1 cellular context compared by ENCODE assay signal in genomic region chr19:6453951-6454565, GRCh38.
TF ChIP-seq lines count a peak whose summit lies in the region.

No MANE protein-coding gene starts in this region.

TF ChIP-seq in K562, 482 proteins besides CTCF, POLR2A, EP300 and RAD21:
- TF ChIP-seq TCFL5 (CRISPR knock-in tag; conservative IDR thresholded peaks at IDR 0.05) (no peak), KHSRP (IDR thresholded peaks at IDR 0.05) (no peak), ILK (tag; IDR thresholded peaks at IDR 0.05; ENCODE audit: borderline replicate concordance, low read depth) (no peak), CEBPZ (IDR thresholded peaks at IDR 0.05; ENCODE audit: borderline replicate concordance, low read depth, low read length) (no peak), ZNF41 (CRISPR knock-in tag; conservative IDR thresholded peaks at IDR 0.05) (no peak), CBX3 (IDR thresholded peaks at IDR 0.05; ENCODE audit: borderline replicate concordance in 1 of 2, low read length in 2 of 2) (peak in 1 of 2 experiments; percentile 93; a peak in 2 of 3 replicates), POLR2G (IDR thresholded peaks at IDR 0.05; ENCODE audit: low read depth, low read length) (0 out of 2 replicates have a peak, but pooled peaks have one; percentile 20), MEF2D (tag; conservative IDR thresholded peaks at IDR 0.05; ENCODE audit: low read depth) (no peak), THAP12 (CRISPR knock-in tag; IDR thresholded peaks at IDR 0.05) (no peak), GTF2E2 (tag; IDR thresholded peaks at IDR 0.05) (no peak), DMBX1 (CRISPR knock-in tag; IDR thresholded peaks at IDR 0.05; ENCODE audit: borderline replicate concordance) (no peak), FOXP4 (CRISPR knock-in tag; IDR thresholded peaks at IDR 0.05; ENCODE audit: borderline replicate concordance) (no peak), PCBP2 (IDR thresholded peaks at IDR 0.05; ENCODE audit: low read depth, low read length, poor library complexity, severe bottlenecking) (no peak), GABPB1 (CRISPR knock-in tag; IDR thresholded peaks at IDR 0.05) (no peak), CHAMP1 (IDR thresholded peaks at IDR 0.05) (no peak), ZNF280A (IDR thresholded peaks at IDR 0.05; ENCODE audit: low read depth, partially characterized antibody) (peak; percentile 90), POLR2AphosphoS2 (IDR thresholded peaks at IDR 0.05; ENCODE audit: low read length) (no peak), TAF1 (IDR thresholded peaks at IDR 0.05; ENCODE audit: control insufficient read depth, extremely low read depth, insufficient read depth, low read length, severe bottlenecking) (no peak), CTCFL (IDR thresholded peaks at IDR 0.05; ENCODE audit: borderline replicate concordance, insufficient read depth, low read depth, low read length, poor library complexity, severe bottlenecking) (no peak), RBFOX2 (IDR thresholded peaks at IDR 0.05; ENCODE audit: low read depth, low read length) (peak; percentile 32; the same call in 1 of the 2 replicates), NR3C1 (CRISPR knock-in tag; IDR thresholded peaks at IDR 0.05) (no peak), JUND (IDR thresholded peaks at IDR 0.05; ENCODE audit: borderline replicate concordance, low read depth, low read length) (no peak), JUND (tag; IDR thresholded peaks at IDR 0.05; ENCODE audit: borderline replicate concordance, low read depth, low read length) (no peak), PRPF4 (IDR thresholded peaks at IDR 0.05; ENCODE audit: insufficient read depth, low read depth, low read length, poor library complexity, severe bottlenecking) (no peak), ARID1B (IDR thresholded peaks at IDR 0.05) (no peak), ZNF146 (CRISPR knock-in tag; IDR thresholded peaks at IDR 0.05; ENCODE audit: unreplicated experiment) (no peak), CBX5 (IDR thresholded peaks at IDR 0.05; ENCODE audit: borderline replicate concordance, low read depth) (peak; percentile 82), RUNX1 (IDR thresholded peaks at IDR 0.05; ENCODE audit: low read depth) (no peak), ZNF347 (CRISPR knock-in tag; IDR thresholded peaks at IDR 0.05; ENCODE audit: low read depth) (no peak), SREBF2 (CRISPR knock-in tag; IDR thresholded peaks at IDR 0.05) (no peak), ZNF324 (CRISPR knock-in tag; IDR thresholded peaks at IDR 0.05) (peak; percentile 100), TRIM28 (IDR thresholded peaks at IDR 0.05) (peak; percentile 92), FOXP1 (CRISPR knock-in tag; IDR thresholded peaks at IDR 0.05) (no peak), CBFB (CRISPR knock-in tag; IDR thresholded peaks at IDR 0.05) (no peak)
- TF ChIP-seq, protein P1, sequence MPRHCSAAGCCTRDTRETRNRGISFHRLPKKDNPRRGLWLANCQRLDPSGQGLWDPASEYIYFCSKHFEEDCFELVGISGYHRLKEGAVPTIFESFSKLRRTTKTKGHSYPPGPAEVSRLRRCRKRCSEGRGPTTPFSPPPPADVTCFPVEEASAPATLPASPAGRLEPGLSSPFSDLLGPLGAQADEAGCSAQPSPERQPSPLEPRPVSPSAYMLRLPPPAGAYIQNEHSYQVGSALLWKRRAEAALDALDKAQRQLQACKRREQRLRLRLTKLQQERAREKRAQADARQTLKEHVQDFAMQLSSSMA (CRISPR knock-in tag; IDR thresholded peaks at IDR 0.05) = no peak
- TF ChIP-seq, protein P2, sequence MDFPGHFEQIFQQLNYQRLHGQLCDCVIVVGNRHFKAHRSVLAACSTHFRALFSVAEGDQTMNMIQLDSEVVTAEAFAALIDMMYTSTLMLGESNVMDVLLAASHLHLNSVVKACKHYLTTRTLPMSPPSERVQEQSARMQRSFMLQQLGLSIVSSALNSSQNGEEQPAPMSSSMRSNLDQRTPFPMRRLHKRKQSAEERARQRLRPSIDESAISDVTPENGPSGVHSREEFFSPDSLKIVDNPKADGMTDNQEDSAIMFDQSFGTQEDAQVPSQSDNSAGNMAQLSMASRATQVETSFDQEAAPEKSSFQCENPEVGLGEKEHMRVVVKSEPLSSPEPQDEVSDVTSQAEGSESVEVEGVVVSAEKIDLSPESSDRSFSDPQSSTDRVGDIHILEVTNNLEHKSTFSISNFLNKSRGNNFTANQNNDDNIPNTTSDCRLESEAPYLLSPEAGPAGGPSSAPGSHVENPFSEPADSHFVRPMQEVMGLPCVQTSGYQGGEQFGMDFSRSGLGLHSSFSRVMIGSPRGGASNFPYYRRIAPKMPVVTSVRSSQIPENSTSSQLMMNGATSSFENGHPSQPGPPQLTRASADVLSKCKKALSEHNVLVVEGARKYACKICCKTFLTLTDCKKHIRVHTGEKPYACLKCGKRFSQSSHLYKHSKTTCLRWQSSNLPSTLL (IDR thresholded peaks at IDR 0.05) = no peak
- TF ChIP-seq, protein P3, sequence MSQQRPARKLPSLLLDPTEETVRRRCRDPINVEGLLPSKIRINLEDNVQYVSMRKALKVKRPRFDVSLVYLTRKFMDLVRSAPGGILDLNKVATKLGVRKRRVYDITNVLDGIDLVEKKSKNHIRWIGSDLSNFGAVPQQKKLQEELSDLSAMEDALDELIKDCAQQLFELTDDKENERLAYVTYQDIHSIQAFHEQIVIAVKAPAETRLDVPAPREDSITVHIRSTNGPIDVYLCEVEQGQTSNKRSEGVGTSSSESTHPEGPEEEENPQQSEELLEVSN (IDR thresholded peaks at IDR 0.05; ENCODE audit: borderline replicate concordance in 1 of 2, extremely low read depth in 1 of 2, insufficient read depth in 1 of 2, insufficient read length in 1 of 2, low read depth in 1 of 2, low read length in 1 of 2, poor library complexity in 1 of 2, severe bottlenecking in 1 of 2) = no peak
